ENCODE assay signal across 8 cellular contexts in genomic region chr3:139677341-139678155, GRCh38. TPM values are rescaled to one million over a fixed set of nuclear protein-coding genes. Genes with fewer than 3 reads are reported as not detected.
DNase-seq lines count a peak whose midpoint lies in the region; ATAC-seq and TF ChIP-seq lines count a peak whose summit lies in the region.

Gene NMNAT3 (minus strand): TSS chr3:139677972. CDS start chr3:139627724, 50,248 bp downstream.

- no peaks in the 10 kb centered on the region for H3K9me2 ChIP-seq in PC-3 (replicated peaks; ENCODE audit: low read length)

- peak within 1 kb of the TSS; percentile 36 for H3K27ac ChIP-seq in CD4-positive, alpha-beta memory T cell (ENCODE audit: low read depth, low read length)
- H3K27ac ChIP-seq in PC-3 (ENCODE audit: low read length) (no peak within 1 kb of the TSS), gastroesophageal sphincter (peak within 1 kb of the TSS; percentile 65 to 81 (median 78)), neuronal stem cell (replicated peaks; ENCODE audit: low read length) (no peak within 1 kb of the TSS), stomach (peak within 1 kb of the TSS; percentile 72 to 81 (median 77))

- no peak within 1 kb of the TSS for H2BK12ac ChIP-seq in neuronal stem cell (ENCODE audit: low read length)

- peak within 1 kb of the TSS in 1 of 2 donors; percentile 73 for H3K4me3 ChIP-seq in CD4-positive, alpha-beta memory T cell (ENCODE audit: low read length in 2 of 2)
- peak within 1 kb of the TSS; percentile 89 for H3K4me3 ChIP-seq in PC-3 (ENCODE audit: low read length)
- H3K4me3 ChIP-seq in gastroesophageal sphincter = peak within 1 kb of the TSS; percentile 90 to 99
- peak within 1 kb of the TSS in 1 of 2 donors; percentile 85 for H3K4me3 ChIP-seq in neuronal stem cell (ENCODE audit: low read length in 2 of 2)
- H3K4me3 ChIP-seq in stomach = peak within 1 kb of the TSS; percentile 74 to 93 (median 78)

- no peak within 1 kb of the TSS for H4K91ac ChIP-seq in neuronal stem cell (ENCODE audit: low read depth, low read length, poor library complexity)

- POLR2A ChIA-PET in CD4-positive, alpha-beta memory T cell (lab: Charles Lee; ENCODE audit: partially characterized antibody) = no interaction called here
- POLR2A ChIA-PET in PC-3 (lab: Charles Lee; ENCODE audit: unreplicated experiment) = no interaction called here

- peak; percentile 91 for ATAC-seq in GM19468 (IDR thresholded peaks at IDR 0.05; ENCODE audit: extremely low read depth, unreplicated experiment)
- ATAC-seq in PC-3 = peak; percentile 97
- peak; percentile 96 for ATAC-seq in gastroesophageal sphincter

- no peak within 1 kb of the TSS for H2BK15ac ChIP-seq in neuronal stem cell (ENCODE audit: low read length)

- no peaks in the 10 kb centered on the region for H3K79me1 ChIP-seq in neuronal stem cell (ENCODE audit: low read depth, low read length)

- 0 to 5% methylated on average over 3 to 4 of the region's 67 CpGs for WGBS in gastroesophageal sphincter (ENCODE audit: low coverage in 1 of 2), 2 donors
- no CpG with 5 or more reads among the region's 67 CpGs for WGBS in neuronal stem cell (ENCODE audit: extremely low coverage in 2 of 2, insufficient read length in 2 of 2, insufficient replicate concordance in 1 of 2), 2 donors
- WGBS in stomach, 5 donors = 0 to 3% (median 1%) methylated on average over 43 to 67 of the region's 67 CpGs

- no peak within 1 kb of the TSS for H2BK5ac ChIP-seq in neuronal stem cell (ENCODE audit: low read length)

- H3K4me2 ChIP-seq in PC-3 (ENCODE audit: low read length) (peak within 1 kb of the TSS; percentile 90), neuronal stem cell (ENCODE audit: insufficient read depth, low read length, poor library complexity, severe bottlenecking) (peak within 1 kb of the TSS; percentile 97)

- intact Hi-C loops in CD4-positive, alpha-beta memory T cell (cut with micrococcal nuclease) = loop anchor here (10.0 kb wide), 2 partner anchors 283 to 1493 kb away; partner anchors contain the start of gene ARMC8
- intact Hi-C loops in PC-3 (cut with micrococcal nuclease) (no loop called here), stomach (cut with DNase I; ENCODE audit: low total_unique reads) (no loop called here)

- peak within 1 kb of the TSS; percentile 87 for H3K23ac ChIP-seq in neuronal stem cell (ENCODE audit: low read depth, low read length, poor library complexity)

- no peak within 1 kb of the TSS for H4K8ac ChIP-seq in neuronal stem cell (ENCODE audit: low read depth, low read length)

- H3K36me3 Mint-ChIP-seq in CD4-positive, alpha-beta memory T cell = no peaks in the 10 kb centered on the region

- no peak within 1 kb of the TSS for H2BK120ac ChIP-seq in neuronal stem cell (ENCODE audit: low read depth, low read length)

- H3K4ac ChIP-seq in neuronal stem cell (ENCODE audit: low read length) = no peak within 1 kb of the TSS

- peak within 1 kb of the TSS; percentile 35 for H3K18ac ChIP-seq in neuronal stem cell (ENCODE audit: low read length)

- TF ChIP-seq EP300 in gastroesophageal sphincter (IDR thresholded peaks at IDR 0.05) (no peak), stomach (IDR thresholded peaks at IDR 0.05) (no peak)

- peak within 1 kb of the TSS; percentile 99 for H2AFZ ChIP-seq in PC-3 (ENCODE audit: low read length)
- peak within 1 kb of the TSS; percentile 85 for H2AFZ ChIP-seq in neuronal stem cell (ENCODE audit: low read length)

- BruUV-seq in PC-3 (replicated peaks; lab: Mats Ljungman, UMichigan) = no TSS peak

- CTCF ChIA-PET in CD4-positive, alpha-beta memory T cell (lab: Charles Lee; ENCODE audit: partially characterized antibody) = no interaction called here
- CTCF ChIA-PET in PC-3 (lab: Charles Lee) = interaction anchor here (0.6 to 0.9 kb wide), 4 partner anchors 41 to 291 kb away, joined by 3 to 5 read pairs (median 4); no protein-coding TSS in a partner anchor

- peaks cover 0 to 3% of the 10 kb centered on the region in 2 donors for H3K27me3 Mint-ChIP-seq in CD4-positive, alpha-beta memory T cell

- no peaks in the 10 kb centered on the region for H4K20me1 ChIP-seq in PC-3 (ENCODE audit: low read length)

- H3K9me3 ChIP-seq in CD4-positive, alpha-beta memory T cell (ENCODE audit: control insufficient read depth in 1 of 2, low read length in 2 of 2) = no peaks in the 10 kb centered on the region
- no peaks in the 10 kb centered on the region for H3K9me3 ChIP-seq in PC-3 (ENCODE audit: low read length)
- no peaks in the 10 kb centered on the region for H3K9me3 ChIP-seq in gastroesophageal sphincter
- H3K9me3 ChIP-seq in neuronal stem cell (replicated peaks in 1 of 2; ENCODE audit: control insufficient read depth in 2 of 2, insufficient read depth in 1 of 2, low read depth in 1 of 2, low read length in 2 of 2) = no peaks in the 10 kb centered on the region
- no peaks in the 10 kb centered on the region for H3K9me3 ChIP-seq in stomach

- peaks cover 5% of the 10 kb centered on the region for H3K4me1 ChIP-seq in CD4-positive, alpha-beta memory T cell (ENCODE audit: insufficient read depth, low read length)
- no peaks in the 10 kb centered on the region; the same call in 1 of the 2 replicates for H3K4me1 ChIP-seq in PC-3 (ENCODE audit: insufficient read depth, low read length)
- peaks cover 0 to 22% (median 7%) of the 10 kb centered on the region in 3 donors for H3K4me1 ChIP-seq in gastroesophageal sphincter
- H3K4me1 ChIP-seq in neuronal stem cell (ENCODE audit: control insufficient read depth in 2 of 2, insufficient read depth in 1 of 2, low read depth in 1 of 2, low read length in 2 of 2) = peaks cover 2 to 6% of the 10 kb centered on the region in 2 donors
- peaks cover 7 to 23% (median 13%) of the 10 kb centered on the region in 4 donors for H3K4me1 ChIP-seq in stomach

- no peak for TF ChIP-seq CTCF in PC-3 (conservative IDR thresholded peaks at IDR 0.05; ENCODE audit: low read depth, low read length)
- peak in 2 of 4 experiments; percentile 19 to 31 for TF ChIP-seq CTCF in gastroesophageal sphincter (IDR thresholded peaks at IDR 0.05)
- TF ChIP-seq CTCF in stomach (IDR thresholded peaks at IDR 0.05) = no peak

- H3K9ac ChIP-seq in PC-3 (ENCODE audit: low read length) (peak within 1 kb of the TSS; percentile 62), neuronal stem cell (ENCODE audit: low read depth, low read length, poor library complexity) (peak within 1 kb of the TSS; percentile 63)

- no peaks in the 10 kb centered on the region for H3K79me2 ChIP-seq in PC-3 (ENCODE audit: low read length)

- peak within 1 kb of the TSS in 5 of 7 donors; percentile 21 to 44 (median 31) for H3K27ac Mint-ChIP-seq in CD4-positive, alpha-beta memory T cell

- H2AK5ac ChIP-seq in neuronal stem cell (ENCODE audit: low read depth, low read length) = no peak within 1 kb of the TSS

- peak within 1 kb of the TSS; percentile 72 to 84 (median 82) for H3K4me3 Mint-ChIP-seq in CD4-positive, alpha-beta memory T cell

- no peaks in the 10 kb centered on the region for H3F3A ChIP-seq in PC-3 (ENCODE audit: low read length, unreplicated experiment)

- H3K14ac ChIP-seq in neuronal stem cell (ENCODE audit: low read length) = no peak within 1 kb of the TSS

- TF ChIP-seq POLR2A in gastroesophageal sphincter (IDR thresholded peaks at IDR 0.05) = no peak
- TF ChIP-seq POLR2A in stomach (IDR thresholded peaks at IDR 0.05) = no peak

- H3K4me1 Mint-ChIP-seq in CD4-positive, alpha-beta memory T cell = peaks cover 4 to 9% (median 7%) of the 10 kb centered on the region in 4 donors

- peak; percentile 67 to 73 (median 72) for DNase-seq in CD4-positive, alpha-beta memory T cell
- peak; percentile 61 for DNase-seq in HPDE6-E6E7 (ENCODE audit: extremely low spot score)
- peak; percentile 68 for DNase-seq in PC-3
- peak; percentile 76 for DNase-seq in activated gamma-delta T cell treated with Interleukin-2 at 50 U/mL for 16 hours
- peak; percentile 75 for DNase-seq in neuronal stem cell (ENCODE audit: low spot score)
- peak; percentile 88 for DNase-seq in stomach

- H3K9me3 Mint-ChIP-seq in CD4-positive, alpha-beta memory T cell = no peaks in the 10 kb centered on the region

- H3K27me3 ChIP-seq in CD4-positive, alpha-beta memory T cell (ENCODE audit: insufficient read depth, low read length) = no peaks in the 10 kb centered on the region
- no peaks in the 10 kb centered on the region for H3K27me3 ChIP-seq in PC-3 (ENCODE audit: low read length)
- H3K27me3 ChIP-seq in gastroesophageal sphincter = no peaks in the 10 kb centered on the region
- peaks cover 6 to 46% (median 19%) of the 10 kb centered on the region in 3 experiments for H3K27me3 ChIP-seq in neuronal stem cell (ENCODE audit: control insufficient read depth in 3 of 3, insufficient read depth in 3 of 3, low read depth in 1 of 3, low read length in 3 of 3)
- no peaks in the 10 kb centered on the region for H3K27me3 ChIP-seq in stomach

- no peaks in the 10 kb centered on the region for H3K36me3 ChIP-seq in CD4-positive, alpha-beta memory T cell (ENCODE audit: insufficient read depth, low read length)
- H3K36me3 ChIP-seq in PC-3 (ENCODE audit: low read depth, low read length) (no peaks in the 10 kb centered on the region), gastroesophageal sphincter (no peaks in the 10 kb centered on the region), neuronal stem cell (replicated peaks in 1 of 2; ENCODE audit: control insufficient read depth in 2 of 2, insufficient read depth in 2 of 2, low read length in 2 of 2) (no peaks in the 10 kb centered on the region), stomach (no peaks in the 10 kb centered on the region)

RNA-seq across cellular contexts. Expression of gene NMNAT3, which starts in this region (rescaled TPM):
- total RNA-seq in CD4-positive, alpha-beta memory T cell = 1 to 10 TPM; 2.6 to 4.0 TPM
- 1 to 10 TPM; 1.6 to 1.8 TPM for polyA plus RNA-seq in CD4-positive, alpha-beta memory T cell
- total RNA-seq in PC-3 (2014; rRNA removed) (4.8 and 6.5 TPM in 2 replicates), gastroesophageal sphincter (10 to 100 TPM in 2 of 4 donors, 1 to 10 TPM in 2; 9.6 to 17.1 (median 11.3) TPM), stomach (10 to 100 TPM in 1 of 5 donors, 1 to 10 TPM in 4; 4.9 to 24.9 (median 7.2) TPM)
- polyA plus RNA-seq in neuronal stem cell (2013, experiment 1 of 2) = 0.20 TPM
- polyA plus RNA-seq in neuronal stem cell (2013, experiment 2 of 2) = 0.24 TPM
- polyA plus RNA-seq in stomach = 1 to 10 TPM; 3.6 to 7.3 (median 6.9) TPM

Comparison
In these comparisons a context has a peak if more than half of its experiments do, and no peak if none do; other contexts are left out.
1. H3K27ac ChIP-seq: peak in CD4-positive, alpha-beta memory T cell (single experiment), gastroesophageal sphincter (4 of 4) and stomach (5 of 5); none in PC-3 (single experiment) and neuronal stem cell (single experiment).
2. Peak in every context shown above with its lines, with median percentiles within 50 percentile points of each other: DNase-seq and ATAC-seq.